In the genomic region with DNA sequence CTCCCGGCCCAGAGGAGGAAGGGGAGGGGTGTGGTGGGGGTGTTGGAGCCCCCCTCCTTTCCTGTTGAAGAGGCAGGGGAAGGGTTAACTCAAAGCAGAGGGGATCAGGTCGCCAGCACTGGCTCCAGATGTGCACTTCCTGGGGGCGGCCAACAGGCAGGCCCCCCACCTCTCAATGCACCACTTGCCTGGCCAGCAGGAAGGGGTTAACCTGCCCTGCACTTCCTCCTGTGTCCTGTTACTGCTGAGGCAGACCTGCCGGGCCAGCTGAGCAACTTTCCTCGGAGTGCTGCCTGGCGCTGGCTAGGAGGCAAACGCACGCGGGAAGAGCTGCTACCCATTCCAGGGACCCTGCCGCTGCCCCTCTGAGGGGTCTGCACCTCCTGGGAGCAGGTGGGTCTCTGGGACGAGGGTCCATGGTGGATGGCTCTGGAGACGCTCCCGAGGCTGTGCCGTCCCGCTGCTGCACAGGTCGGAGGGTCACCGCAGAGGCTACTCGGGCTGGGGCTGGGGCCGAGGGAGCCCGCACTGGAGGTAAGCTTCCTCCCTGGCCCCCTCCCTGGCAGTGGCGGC, we compare ENCODE assay signal across 13 cellular contexts. TPM values are rescaled to one million over a fixed set of nuclear protein-coding genes. Genes with fewer than 3 reads are reported as not detected.
DNase-seq lines count a peak whose midpoint lies in the region; ATAC-seq and TF ChIP-seq lines count a peak whose summit lies in the region.
"Had no signal": no experiment of that assay in that cellular context is flagged by ENCODE, and none has a peak within 500 bp of the region (broad histone marks: within the 10 kb centered on the region; RNA-seq: fewer than 3 reads in every experiment).

EPN3 (plus strand) TSS at position 284 of the 573 bp plus-strand sequence. CDS start 3,822 bp downstream, outside the sequence.

- no peak for ATAC-seq in HG03135 (IDR thresholded peaks at IDR 0.05; ENCODE audit: unreplicated experiment)

- peaks cover 40 to 45% of the 10 kb centered on the region in 2 donors for H3K4me1 ChIP-seq in duodenal mucosa (ENCODE audit: control insufficient read depth in 1 of 2, insufficient read depth in 2 of 2, low read length in 2 of 2)
- peaks cover 13% of the 10 kb centered on the region for H3K4me1 ChIP-seq in effector memory CD4-positive, alpha-beta T cell (ENCODE audit: control insufficient read depth, insufficient read depth, low read length, poor library complexity, severe bottlenecking)

- peak within 1 kb of the TSS; percentile 72 to 87 for H3K9ac ChIP-seq in duodenal mucosa (ENCODE audit: low read depth in 1 of 2, low read length in 2 of 2)

- H3K27me3 Mint-ChIP-seq in mesothelial cell of epicardium (ENCODE audit: low read depth): peaks cover 7% of the 10 kb centered on the region

- H3K9me3 Mint-ChIP-seq in mesothelial cell of epicardium: no peaks in the 10 kb centered on the region
- H3K9me3 Mint-ChIP-seq: activated B cell treated with CpG ODN at 0.5 μM for 24 hours; stimulated activated naive CD8-positive, alpha-beta T cell treated with anti-CD3 and anti-CD28 coated beads, Interleukin-15, Interleukin-2, amounts not matched to agents 100 ng/mL and 50 ng/mL, for 24 hours had no signal

- DNase-seq in AG20443 (ENCODE audit: low spot score): peak; percentile 34
- peak; percentile 28 to 43 for DNase-seq in Kasumi-1 (lab: John Stamatoyannopoulos, UW)
- DNase-seq in mesothelial cell of epicardium (ENCODE audit: low spot score in 2 of 2, unreplicated experiment in 2 of 2): peak in 1 of 2 experiments; percentile 80
- DNase-seq in effector memory CD4-positive, alpha-beta T cell: no peak
- no peak for DNase-seq in SKM-1 treated with dmso at 0.1 percent for 144 hours (lab: John Stamatoyannopoulos, UW; ENCODE audit: unreplicated experiment)
- DNase-seq in NCI-H1092 (lab: John Stamatoyannopoulos, UW): no peak
- DNase-seq: activated B cell treated with CpG ODN at 0.5 μM for 24 hours, NCI-H1436 had no signal

- peak within 1 kb of the TSS; percentile 77 to 79 for H3K4me3 ChIP-seq in duodenal mucosa (ENCODE audit: low read depth in 1 of 2, low read length in 2 of 2)
- H3K4me3 ChIP-seq in effector memory CD4-positive, alpha-beta T cell (ENCODE audit: insufficient read depth, low read depth, low read length, poor library complexity, severe bottlenecking): no peak within 1 kb of the TSS

- peak within 1 kb of the TSS; percentile 96 for H3K27ac Mint-ChIP-seq in mesothelial cell of epicardium
- H3K27ac Mint-ChIP-seq: activated B cell treated with CpG ODN at 0.5 μM for 24 hours; stimulated activated naive CD8-positive, alpha-beta T cell treated with anti-CD3 and anti-CD28 coated beads, Interleukin-15, Interleukin-2, amounts not matched to agents 100 ng/mL and 50 ng/mL, for 24 hours had no signal

- H3K36me3 Mint-ChIP-seq in mesothelial cell of epicardium: peaks cover 5% of the 10 kb centered on the region

- TF ChIP-seq CTCF in mesothelial cell of epicardium (IDR thresholded peaks at IDR 0.05; ENCODE audit: unreplicated experiment): no peak

- peak within 1 kb of the TSS; percentile 79 for H3K4me3 Mint-ChIP-seq in mesothelial cell of epicardium
- H3K4me3 Mint-ChIP-seq: activated B cell treated with CpG ODN at 0.5 μM for 24 hours; stimulated activated naive CD8-positive, alpha-beta T cell treated with anti-CD3 and anti-CD28 coated beads, Interleukin-15, Interleukin-2, amounts not matched to agents 100 ng/mL and 50 ng/mL, for 24 hours had no signal

- peaks cover 7 to 16% of the 10 kb centered on the region in 2 donors for H3K27me3 ChIP-seq in duodenal mucosa (ENCODE audit: control insufficient read depth in 1 of 2, insufficient read depth in 2 of 2, low read length in 2 of 2)
- peaks cover 29% of the 10 kb centered on the region for H3K27me3 ChIP-seq in effector memory CD4-positive, alpha-beta T cell (replicated peaks; ENCODE audit: control insufficient read depth, insufficient read depth, low read length, poor library complexity, severe bottlenecking)

- H3K4me1 Mint-ChIP-seq in mesothelial cell of epicardium: peaks cover 43% of the 10 kb centered on the region

- peaks cover 3 to 9% of the 10 kb centered on the region in 2 donors for H3K36me3 ChIP-seq in duodenal mucosa (ENCODE audit: control insufficient read depth in 1 of 2, insufficient read depth in 2 of 2, low read length in 2 of 2)
- no peaks in the 10 kb centered on the region for H3K36me3 ChIP-seq in effector memory CD4-positive, alpha-beta T cell (ENCODE audit: control insufficient read depth, insufficient read depth, low read length)

- H3K27ac ChIP-seq in duodenal mucosa (ENCODE audit: low read depth, low read length): peak within 1 kb of the TSS; percentile 92
- no peak within 1 kb of the TSS for H3K27ac ChIP-seq in effector memory CD4-positive, alpha-beta T cell (ENCODE audit: insufficient read depth, low read length, poor library complexity, severe bottlenecking)

- no peaks in the 10 kb centered on the region for H3K9me3 ChIP-seq in duodenal mucosa (ENCODE audit: control insufficient read depth in 1 of 2, low read length in 2 of 2)
- H3K9me3 ChIP-seq in effector memory CD4-positive, alpha-beta T cell (ENCODE audit: control insufficient read depth, low read length): no peaks in the 10 kb centered on the region

RNA-seq across cellular contexts. Expression of gene EPN3, which starts in this region (rescaled TPM):
- total RNA-seq in mesothelial cell of epicardium: 14.2 to 15.1 TPM (median 14.7 TPM) in 3 replicates
- total RNA-seq: activated B cell treated with CpG ODN at 0.5 μM for 24 hours, Daoy, posterior vena cava had no signal

Comparison
In these comparisons a context has a peak if more than half of its experiments do, and no peak if none do; other contexts are left out.
1. DNase-seq: peak in AG20443 (single experiment) and Kasumi-1 (2 of 2); none in effector memory CD4-positive, alpha-beta T cell (0 of 3), SKM-1 treated with dmso at 0.1 percent for 144 hours (single experiment) and NCI-H1092 (single experiment).